Comparison of ENCODE assay signal across 1 cellular context in genomic region chr17:50372222-50372621, GRCh38.
TF ChIP-seq lines count a peak whose summit lies in the region.

No MANE protein-coding gene starts in this region.

TF ChIP-seq in WTC11, 78 proteins besides CTCF, POLR2A, EP300 and RAD21 (continued from another document):
- TF ChIP-seq STAT6 (CRISPR knock-in tag; conservative IDR thresholded peaks at IDR 0.05; ENCODE audit: low read depth) = no peak
- no peak for TF ChIP-seq NFATC4 (CRISPR knock-in tag; IDR thresholded peaks at IDR 0.05)
- TF ChIP-seq, protein P1, sequence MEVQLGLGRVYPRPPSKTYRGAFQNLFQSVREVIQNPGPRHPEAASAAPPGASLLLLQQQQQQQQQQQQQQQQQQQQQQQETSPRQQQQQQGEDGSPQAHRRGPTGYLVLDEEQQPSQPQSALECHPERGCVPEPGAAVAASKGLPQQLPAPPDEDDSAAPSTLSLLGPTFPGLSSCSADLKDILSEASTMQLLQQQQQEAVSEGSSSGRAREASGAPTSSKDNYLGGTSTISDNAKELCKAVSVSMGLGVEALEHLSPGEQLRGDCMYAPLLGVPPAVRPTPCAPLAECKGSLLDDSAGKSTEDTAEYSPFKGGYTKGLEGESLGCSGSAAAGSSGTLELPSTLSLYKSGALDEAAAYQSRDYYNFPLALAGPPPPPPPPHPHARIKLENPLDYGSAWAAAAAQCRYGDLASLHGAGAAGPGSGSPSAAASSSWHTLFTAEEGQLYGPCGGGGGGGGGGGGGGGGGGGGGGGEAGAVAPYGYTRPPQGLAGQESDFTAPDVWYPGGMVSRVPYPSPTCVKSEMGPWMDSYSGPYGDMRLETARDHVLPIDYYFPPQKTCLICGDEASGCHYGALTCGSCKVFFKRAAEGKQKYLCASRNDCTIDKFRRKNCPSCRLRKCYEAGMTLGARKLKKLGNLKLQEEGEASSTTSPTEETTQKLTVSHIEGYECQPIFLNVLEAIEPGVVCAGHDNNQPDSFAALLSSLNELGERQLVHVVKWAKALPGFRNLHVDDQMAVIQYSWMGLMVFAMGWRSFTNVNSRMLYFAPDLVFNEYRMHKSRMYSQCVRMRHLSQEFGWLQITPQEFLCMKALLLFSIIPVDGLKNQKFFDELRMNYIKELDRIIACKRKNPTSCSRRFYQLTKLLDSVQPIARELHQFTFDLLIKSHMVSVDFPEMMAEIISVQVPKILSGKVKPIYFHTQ (CRISPR knock-in tag; IDR thresholded peaks at IDR 0.05) = no peak
- TF ChIP-seq NR2C2 (CRISPR knock-in tag; IDR thresholded peaks at IDR 0.05) = no peak
- TF ChIP-seq CBFB (CRISPR knock-in tag; IDR thresholded peaks at IDR 0.05; ENCODE audit: low read depth) = no peak
- TF ChIP-seq, protein P2, sequence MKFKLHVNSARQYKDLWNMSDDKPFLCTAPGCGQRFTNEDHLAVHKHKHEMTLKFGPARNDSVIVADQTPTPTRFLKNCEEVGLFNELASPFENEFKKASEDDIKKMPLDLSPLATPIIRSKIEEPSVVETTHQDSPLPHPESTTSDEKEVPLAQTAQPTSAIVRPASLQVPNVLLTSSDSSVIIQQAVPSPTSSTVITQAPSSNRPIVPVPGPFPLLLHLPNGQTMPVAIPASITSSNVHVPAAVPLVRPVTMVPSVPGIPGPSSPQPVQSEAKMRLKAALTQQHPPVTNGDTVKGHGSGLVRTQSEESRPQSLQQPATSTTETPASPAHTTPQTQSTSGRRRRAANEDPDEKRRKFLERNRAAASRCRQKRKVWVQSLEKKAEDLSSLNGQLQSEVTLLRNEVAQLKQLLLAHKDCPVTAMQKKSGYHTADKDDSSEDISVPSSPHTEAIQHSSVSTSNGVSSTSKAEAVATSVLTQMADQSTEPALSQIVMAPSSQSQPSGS (CRISPR knock-in tag; IDR thresholded peaks at IDR 0.05; ENCODE audit: borderline replicate concordance, low read depth) = no peak
- no peak for TF ChIP-seq RORB (CRISPR knock-in tag; IDR thresholded peaks at IDR 0.05)
- no peak for TF ChIP-seq ZNF219 (CRISPR knock-in tag; IDR thresholded peaks at IDR 0.05; ENCODE audit: borderline replicate concordance)
- no peak for TF ChIP-seq JUN (CRISPR knock-in tag; IDR thresholded peaks at IDR 0.05)
TF ChIP-seq in WTC11: peak in this region for 0.
